ENCODE assay signal across 9 cellular contexts in genomic region chr19:14116525-14116917, GRCh38. TPM values are rescaled to one million over a fixed set of nuclear protein-coding genes. Genes with fewer than 3 reads are reported as not detected.
DNase-seq lines count a peak whose midpoint lies in the region; ATAC-seq and TF ChIP-seq lines count a peak whose summit lies in the region.
"Had no signal": no experiment of that assay in that cellular context is flagged by ENCODE, and none has a peak within 500 bp of the region (broad histone marks: within the 10 kb centered on the region; RNA-seq: fewer than 3 reads in every experiment).

No MANE protein-coding gene starts in this region.

- H3K27ac Mint-ChIP-seq in GM23338 = no peak overlapping the region
- H3K27ac Mint-ChIP-seq in glutamatergic neuron (ENCODE audit: unreplicated experiment) = peak overlapping the region; percentile 75

- no peak overlapping the region for H3K27ac ChIP-seq in GM23338 (ENCODE audit: low read depth)
- peak overlapping the region in 13 of 21 experiments; percentile 65 to 89 (median 83) for H3K27ac ChIP-seq in skin epidermis

- H3K27me3 Mint-ChIP-seq in GM23338 (ENCODE audit: insufficient read depth, low read depth, poor library complexity) (peaks cover 13% of the 10 kb centered on the region), glutamatergic neuron (ENCODE audit: unreplicated experiment) (peaks cover 14% of the 10 kb centered on the region)

- H3K36me3 Mint-ChIP-seq in GM23338 (ENCODE audit: low read depth) (peaks cover 11% of the 10 kb centered on the region), glutamatergic neuron (ENCODE audit: unreplicated experiment) (no peaks in the 10 kb centered on the region)

- peaks cover 17% of the 10 kb centered on the region for H3K79me2 ChIP-seq in GM23338 (replicated peaks; ENCODE audit: insufficient read depth)

- H3K9me2 ChIP-seq in GM23338 (ENCODE audit: insufficient read depth) = no peaks in the 10 kb centered on the region

- DNase-seq in GM23338 (ENCODE audit: low spot score) = no peak
- DNase-seq in glutamatergic neuron = no peak
- no peak for DNase-seq in COLO829 (ENCODE audit: low spot score)
- no peak for DNase-seq in activated CD4-positive, alpha-beta T cell treated with anti-CD3 and anti-CD28 coated beads for 48 hours
- no peak for DNase-seq in activated CD8-positive, alpha-beta memory T cell treated with anti-CD3 and anti-CD28 coated beads for 24 hours

- peaks cover 49% of the 10 kb centered on the region for H3K4me1 ChIP-seq in GM23338 (ENCODE audit: insufficient read depth)

- H3K36me3 ChIP-seq in GM23338 (ENCODE audit: insufficient read depth) = no peaks in the 10 kb centered on the region; the same call in 1 of the 2 replicates

- H3K27me3 ChIP-seq in GM23338 (ENCODE audit: insufficient read depth) = no peaks in the 10 kb centered on the region

- H3K4me2 ChIP-seq in GM23338 = peak overlapping the region; percentile 92

- peak overlapping the region; percentile 82 for H3K4me3 Mint-ChIP-seq in GM23338
- peak overlapping the region; percentile 92 for H3K4me3 Mint-ChIP-seq in glutamatergic neuron (ENCODE audit: unreplicated experiment)

- TF ChIP-seq CTCF in GM23338 (conservative IDR thresholded peaks at IDR 0.05; ENCODE audit: low read depth in 2 of 2) (no peak), WI38 (IDR thresholded peaks at IDR 0.05; ENCODE audit: low read depth, low read length) (no peak), glutamatergic neuron (IDR thresholded peaks at IDR 0.05; ENCODE audit: partially characterized antibody, unreplicated experiment) (no peak)

- peaks cover 29% of the 10 kb centered on the region for H3F3A ChIP-seq in GM23338 (replicated peaks; ENCODE audit: low read depth)

- H3K4me3 ChIP-seq in GM23338 (peak overlapping the region; percentile 79), WI38 (ENCODE audit: low read depth, low read length) (peak overlapping the region; percentile 86), skin epidermis (peak overlapping the region; percentile 63 to 95 (median 85))

- no peak overlapping the region for H2AFZ ChIP-seq in GM23338

- H4K20me1 ChIP-seq in GM23338 (replicated peaks; ENCODE audit: insufficient read depth) = peaks cover 14% of the 10 kb centered on the region

- no peak for ATAC-seq in GM23338
- no peak for ATAC-seq in HG03571 (IDR thresholded peaks at IDR 0.05; ENCODE audit: unreplicated experiment)

- no peaks in the 10 kb centered on the region; the same call in 2 of the 3 replicates for H3K9me3 Mint-ChIP-seq in GM23338
- H3K9me3 Mint-ChIP-seq in glutamatergic neuron (ENCODE audit: unreplicated experiment) = peaks cover 5% of the 10 kb centered on the region

- H3K4me1 Mint-ChIP-seq in GM23338 (peaks cover 45% of the 10 kb centered on the region), glutamatergic neuron (ENCODE audit: low read depth, unreplicated experiment) (peaks cover 21% of the 10 kb centered on the region)

TF ChIP-seq in GM23338, 12 proteins besides CTCF, POLR2A, EP300 and RAD21 (continues in another document):
- no peak for TF ChIP-seq POLR2AphosphoS5 (IDR thresholded peaks at IDR 0.05; ENCODE audit: low read depth)
- no peak for TF ChIP-seq ZNF114 (CRISPR knock-in tag; IDR thresholded peaks at IDR 0.05)
- no peak for TF ChIP-seq EZH2phosphoT487 (IDR thresholded peaks at IDR 0.05; ENCODE audit: unreplicated experiment)
- TF ChIP-seq JUNB (IDR thresholded peaks at IDR 0.05; ENCODE audit: unreplicated experiment) = no peak
- no peak for TF ChIP-seq EZH2 (IDR thresholded peaks at IDR 0.05; ENCODE audit: low read depth, unreplicated experiment)
- no peak for TF ChIP-seq ZNF331 (CRISPR knock-in tag; IDR thresholded peaks at IDR 0.05; ENCODE audit: low read depth)
- no peak for TF ChIP-seq STAT1 (IDR thresholded peaks at IDR 0.05; ENCODE audit: unreplicated experiment)
- no peak for TF ChIP-seq ETS1 (IDR thresholded peaks at IDR 0.05)
- no peak for TF ChIP-seq REST (IDR thresholded peaks at IDR 0.05; ENCODE audit: unreplicated experiment)
- TF ChIP-seq NANOG (IDR thresholded peaks at IDR 0.05; ENCODE audit: borderline replicate concordance) = no peak

RNA-seq across cellular contexts. Expression of gene PRKACA, which starts 1.0 kb away (rescaled TPM):
- total RNA-seq in GM23338 (2014; rRNA removed; shearing (Covaris generic)) = 25.7 and 31.3 TPM in 2 replicates
- polyA plus RNA-seq in GM23338 (2016; fragmentation: Nextera tagmentation; extraction: Ambion mirVana) = 12.3 and 13.0 TPM in 2 replicates
- total RNA-seq in glutamatergic neuron (ENCODE audit: unreplicated experiment) = 82.9 TPM

RNA-seq across cellular contexts. Expression of gene ASF1B, which starts 19.9 kb away (rescaled TPM):
- total RNA-seq in GM23338 (2014; rRNA removed; shearing (Covaris generic)) = 33.3 and 37.1 TPM in 2 replicates
- polyA plus RNA-seq in GM23338 (2016; fragmentation: Nextera tagmentation; extraction: Ambion mirVana) = 33.8 and 36.9 TPM in 2 replicates
- 2.3 TPM for total RNA-seq in glutamatergic neuron (ENCODE audit: unreplicated experiment)

RNA-seq across cellular contexts. Expression of gene SAMD1, which starts 26.0 kb away (rescaled TPM):
- total RNA-seq in GM23338 (2014; rRNA removed; shearing (Covaris generic)) = 67.1 and 69.0 TPM in 2 replicates
- 32.2 and 38.1 TPM in 2 replicates for polyA plus RNA-seq in GM23338 (2016; fragmentation: Nextera tagmentation; extraction: Ambion mirVana)
- total RNA-seq in glutamatergic neuron (ENCODE audit: unreplicated experiment) = 52.0 TPM

RNA-seq across cellular contexts. Expression of gene C19orf67, which starts 30.9 kb away (rescaled TPM):
- total RNA-seq in GM23338 (2014; rRNA removed; shearing (Covaris generic)) = not detected in 2 replicates
- 0.40 TPM in 1 of 2 replicates, not detected in the other for polyA plus RNA-seq in GM23338 (2016; fragmentation: Nextera tagmentation; extraction: Ambion mirVana)
- total RNA-seq in glutamatergic neuron (ENCODE audit: unreplicated experiment) = 0.71 TPM
- total RNA-seq: renal cortical epithelial cell had no signal

RNA-seq across cellular contexts. Expression of gene MISP3, which starts 43.9 kb away (rescaled TPM):
- 1.9 and 7.8 TPM in 2 replicates for total RNA-seq in GM23338 (2014; rRNA removed; shearing (Covaris generic))
- polyA plus RNA-seq in GM23338 (2016; fragmentation: Nextera tagmentation; extraction: Ambion mirVana) = 2.4 and 2.7 TPM in 2 replicates
- 2.2 TPM for total RNA-seq in glutamatergic neuron (ENCODE audit: unreplicated experiment)

Comparison
In these comparisons a context has a peak if more than half of its experiments do, and no peak if none do; other contexts are left out.
1. RNA of gene ASF1B, which starts 19.9 kb away (total RNA-seq): 33.3 to 37.1 TPM in GM23338; 2.3 TPM in glutamatergic neuron (single experiment); every median in the first group is over 10 times any median in the second.
2. Peak in every context shown above with its lines, with median percentiles within 50 percentile points of each other: H3K4me3 ChIP-seq.